In the genomic region with DNA sequence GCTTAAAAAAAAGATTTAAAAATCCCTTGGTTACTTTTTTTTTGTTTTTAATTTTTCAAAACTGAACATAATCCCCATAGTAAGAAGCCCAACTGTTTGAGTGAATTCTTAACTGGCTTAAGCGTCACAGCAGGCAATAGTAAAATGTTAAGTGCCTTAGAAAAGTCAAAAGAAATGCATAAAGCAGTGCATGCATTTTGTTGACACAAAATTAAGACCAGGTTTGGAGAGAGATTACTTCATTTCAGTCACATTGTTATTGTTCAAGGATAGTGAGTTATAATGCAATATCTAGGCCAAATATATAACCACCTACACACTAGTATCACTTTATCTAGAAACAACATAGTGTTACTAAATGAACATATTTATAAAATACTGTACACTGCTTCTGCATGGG, we compare ENCODE assay signal across 16 cellular contexts.
DNase-seq lines count a peak whose midpoint lies in the region; ATAC-seq and TF ChIP-seq lines count a peak whose summit lies in the region.
"Had no signal": no experiment of that assay in that cellular context is flagged by ENCODE, and none has a peak within 500 bp of the region (broad histone marks: within the 10 kb centered on the region; RNA-seq: fewer than 3 reads in every experiment).

No MANE protein-coding gene starts in this region.

- no peak overlapping the region for H3K9ac ChIP-seq in GM23248

- H3K27me3 ChIP-seq in GM23248 (replicated peaks; ENCODE audit: insufficient read depth) = no peaks in the 10 kb centered on the region
- H3K27me3 ChIP-seq: BE2C had no signal

- H3K4me1 ChIP-seq in GM23248 (ENCODE audit: insufficient read depth) = peaks cover 18% of the 10 kb centered on the region
- H3K4me1 ChIP-seq: BE2C had no signal

- ATAC-seq in HG03025 (IDR thresholded peaks at IDR 0.05; ENCODE audit: low FRiP score, unreplicated experiment) = no peak
- ATAC-seq: GM23338 had no signal

- no peak for TF ChIP-seq CTCF in progenitor cell of endocrine pancreas (IDR thresholded peaks at IDR 0.05; ENCODE audit: unreplicated experiment)

- H3K27ac Mint-ChIP-seq in progenitor cell of endocrine pancreas = no peak overlapping the region
- H3K27ac Mint-ChIP-seq: CD4-positive, alpha-beta memory T cell; GM23338 had no signal

- H2AFZ ChIP-seq in GM23248 = no peak overlapping the region

- DNase-seq in GM23248 (peak; percentile 37), amniotic epithelial cell (ENCODE audit: low read depth) (peak; percentile 16), fibroblast of gingiva (ENCODE audit: low read depth) (peak; percentile 26), NCI-H2107 (lab: John Stamatoyannopoulos, UW) (no peak), progenitor cell of endocrine pancreas (ENCODE audit: low spot score, unreplicated experiment) (no peak)
- DNase-seq in effector CD4-positive, alpha-beta T cell = no peak
- DNase-seq: BE2C; CD4-positive, alpha-beta memory T cell; COR-L47; DMS153; DND-41; GF-D8; H7 had no signal

- no peak overlapping the region for H3K4me3 Mint-ChIP-seq in progenitor cell of endocrine pancreas (ENCODE audit: low read depth)
- H3K4me3 Mint-ChIP-seq: CD4-positive, alpha-beta memory T cell; GM23338 had no signal

- H3K4me1 Mint-ChIP-seq in progenitor cell of endocrine pancreas (ENCODE audit: low read depth) = no peaks in the 10 kb centered on the region

- no peaks in the 10 kb centered on the region for H3K27me3 Mint-ChIP-seq in progenitor cell of endocrine pancreas

- H3K36me3 ChIP-seq in GM23248 (ENCODE audit: low read depth) = no peaks in the 10 kb centered on the region
- H3K36me3 ChIP-seq: BE2C had no signal

- H3K36me3 Mint-ChIP-seq in progenitor cell of endocrine pancreas (ENCODE audit: insufficient read depth) = no peaks in the 10 kb centered on the region

- H3K4me3 ChIP-seq in GM23248 = no peak overlapping the region
- H3K4me3 ChIP-seq: GM23338 had no signal

- no peak overlapping the region for H3K4me2 ChIP-seq in GM23248 (ENCODE audit: unreplicated experiment)
- H3K4me2 ChIP-seq: GM23338 had no signal

- H3K79me2 ChIP-seq in GM23248 (ENCODE audit: insufficient read depth) = no peaks in the 10 kb centered on the region

- 20 to 33% methylated on average over 1 of the region's 1 CpG for WGBS in GM23248 (ENCODE audit: low coverage in 1 of 2, low lambda C conversion rate in 2 of 2, missing lambda C conversion rate in 2 of 2), 2 experiments

- H3K9me3 ChIP-seq in GM23248 (ENCODE audit: low read depth) = no peaks in the 10 kb centered on the region
- H3K9me3 ChIP-seq: BE2C had no signal

- peaks cover 2% of the 10 kb centered on the region; the same call in 1 of the 2 replicates for H3F3A ChIP-seq in GM23248 (ENCODE audit: insufficient read depth)

- H3K9me2 ChIP-seq in GM23248 (ENCODE audit: insufficient read depth) = no peaks in the 10 kb centered on the region

- no peak overlapping the region for H3K27ac ChIP-seq in GM23248
- H3K27ac ChIP-seq: C4-2B had no signal

- in situ Hi-C loops in GM23248 (cut with MboI) = no loop called here

- H3K9me3 Mint-ChIP-seq in progenitor cell of endocrine pancreas (ENCODE audit: low read depth) = no peaks in the 10 kb centered on the region
- H3K9me3 Mint-ChIP-seq: CD4-positive, alpha-beta memory T cell; GM23338 had no signal

- no peaks in the 10 kb centered on the region for H4K20me1 ChIP-seq in GM23248 (ENCODE audit: insufficient read depth)

Comparison
In these comparisons a context has a peak if more than half of its experiments do, and no peak if none do; other contexts are left out.
1. DNase-seq: peak in GM23248 (single experiment), amniotic epithelial cell (single experiment) and fibroblast of gingiva (single experiment); none in NCI-H2107 (single experiment), progenitor cell of endocrine pancreas (single experiment) and effector CD4-positive, alpha-beta T cell (single experiment).